ENCODE assay signal across 13 cellular contexts in genomic region chr11:63557548-63557947, GRCh38. TPM values are rescaled to one million over a fixed set of nuclear protein-coding genes. Genes with fewer than 3 reads are reported as not detected.
DNase-seq lines count a peak whose midpoint lies in the region; ATAC-seq and TF ChIP-seq lines count a peak whose summit lies in the region.
"Had no signal": no experiment of that assay in that cellular context is flagged by ENCODE, and none has a peak within 500 bp of the region (broad histone marks: within the 10 kb centered on the region; RNA-seq: fewer than 3 reads in every experiment).

No MANE protein-coding gene starts in this region.

- peak; percentile 28 for DNase-seq in right atrium auricular region (ENCODE audit: low spot score)
- DNase-seq in left cardiac atrium: no peak
- DNase-seq in colonic mucosa: peak; percentile 18
- peak; percentile 13 for DNase-seq in osteocyte (ENCODE audit: extremely low spot score, unreplicated experiment)
- no peak for DNase-seq in activated CD8-positive, alpha-beta memory T cell treated with anti-CD3 and anti-CD28 coated beads, Interleukin-2, amount 50 U/mL, for 48 hours
- DNase-seq: CD8-positive, alpha-beta memory T cell; DMS53; GF-D8 had no signal

- TF ChIP-seq CTCF in right atrium auricular region (IDR thresholded peaks at IDR 0.05) (no peak), colonic mucosa (IDR thresholded peaks at IDR 0.05) (no peak), osteocyte (IDR thresholded peaks at IDR 0.05) (no peak)

- no peak for ATAC-seq in left cardiac atrium
- no peak for ATAC-seq in GM21381 (IDR thresholded peaks at IDR 0.05; ENCODE audit: unreplicated experiment)
- ATAC-seq: A549, HCT116 had no signal

- H3K9ac ChIP-seq in colonic mucosa (ENCODE audit: low read depth in 2 of 2, low read length in 2 of 2): no peak overlapping the region

- no peak overlapping the region for H3K4me3 Mint-ChIP-seq in osteocyte (ENCODE audit: unreplicated experiment)
- H3K4me3 Mint-ChIP-seq: CD14-positive monocyte; CD8-positive, alpha-beta memory T cell had no signal

- H3K4me3 ChIP-seq in right atrium auricular region: no peak overlapping the region
- no peak overlapping the region for H3K4me3 ChIP-seq in colonic mucosa
- H3K4me3 ChIP-seq: A549 had no signal

- H3K9me3 ChIP-seq in right atrium auricular region (no peaks in the 10 kb centered on the region), colonic mucosa (no peaks in the 10 kb centered on the region)
- H3K9me3 ChIP-seq: A549 had no signal

- no peaks in the 10 kb centered on the region for H3K9me3 Mint-ChIP-seq in osteocyte (ENCODE audit: unreplicated experiment)
- H3K9me3 Mint-ChIP-seq: CD14-positive monocyte; CD8-positive, alpha-beta memory T cell had no signal

- H3K27me3 Mint-ChIP-seq in osteocyte (ENCODE audit: unreplicated experiment): peaks cover 38% of the 10 kb centered on the region

- H3K36me3 Mint-ChIP-seq in osteocyte (ENCODE audit: unreplicated experiment): no peaks in the 10 kb centered on the region
- H3K36me3 Mint-ChIP-seq: CD14-positive monocyte; CD8-positive, alpha-beta memory T cell had no signal

- H3K4me1 ChIP-seq in right atrium auricular region (peaks cover 0 to 5% of the 10 kb centered on the region in 2 donors), colonic mucosa (peaks cover 5% of the 10 kb centered on the region)

- H3K36me3 ChIP-seq in right atrium auricular region (no peaks in the 10 kb centered on the region), colonic mucosa (no peaks in the 10 kb centered on the region)

- H3K27ac ChIP-seq in right atrium auricular region (no peak overlapping the region), colonic mucosa (peak overlapping the region; percentile 50)
- H3K27ac ChIP-seq: A549 had no signal

- intact Hi-C loops in left cardiac atrium (cut with DNase I): no loop called here
- intact Hi-C loops in colonic mucosa (cut with DNase I): no loop called here

- no peaks in the 10 kb centered on the region for H3K4me1 Mint-ChIP-seq in osteocyte (ENCODE audit: unreplicated experiment)

- no peak overlapping the region for H3K27ac Mint-ChIP-seq in osteocyte (ENCODE audit: unreplicated experiment)
- H3K27ac Mint-ChIP-seq: CD14-positive monocyte had no signal

- H3K27me3 ChIP-seq in right atrium auricular region (no peaks in the 10 kb centered on the region), colonic mucosa (no peaks in the 10 kb centered on the region)

RNA-seq across cellular contexts. Expression of gene PLAAT2, which starts 5.6 kb away (rescaled TPM):
- total RNA-seq in right atrium auricular region (not detected), left cardiac atrium (under 1 TPM; 0.32 to 0.47 TPM), colonic mucosa (10 to 100 TPM in 1 of 2 donors, 1 to 10 TPM in 1; 1.9 to 11.1 TPM), osteocyte (not detected in 2 replicates)
- total RNA-seq: H4 had no signal

RNA-seq across cellular contexts. Expression of gene PLAAT4, which starts 20.9 kb away (rescaled TPM):
- total RNA-seq in right atrium auricular region (10 to 100 TPM; 11.3 to 18.2 TPM), left cardiac atrium (10 to 100 TPM; 11.3 to 16.6 TPM), colonic mucosa (10 to 100 TPM in 1 of 2 donors, 1 to 10 TPM in 1; 9.9 to 40.7 TPM), osteocyte (7.3 and 8.5 TPM in 2 replicates)

RNA-seq across cellular contexts. Expression of gene LGALS12, which starts 51.7 kb away (rescaled TPM):
- 1 to 10 TPM in 1 of 2 donors, not detected in 1; 2.9 TPM for total RNA-seq in right atrium auricular region
- total RNA-seq in left cardiac atrium: 10 to 100 TPM; 22.0 to 32.1 TPM
- total RNA-seq in colonic mucosa: under 1 TPM in 1 of 2 donors, not detected in 1; 0.24 TPM
- not detected in 2 replicates for total RNA-seq in osteocyte
- total RNA-seq: CD8-positive, alpha-beta memory T cell had no signal

RNA-seq across cellular contexts. Expression of gene PLAAT3, which starts 56.7 kb away (rescaled TPM):
- total RNA-seq in right atrium auricular region (100 to 1,000 TPM; 111 TPM), left cardiac atrium (100 to 1,000 TPM; 156 to 173 TPM), colonic mucosa (10 to 100 TPM in 1 of 2 donors, 1 to 10 TPM in 1; 3.8 to 13.2 TPM), osteocyte (19.0 and 20.0 TPM in 2 replicates)

Comparison
In these comparisons a context has a peak if more than half of its experiments do, and no peak if none do; other contexts are left out.
1. DNase-seq: peak in right atrium auricular region (single experiment), colonic mucosa (single experiment) and osteocyte (single experiment); none in left cardiac atrium (single experiment) and activated CD8-positive, alpha-beta memory T cell treated with anti-CD3 and anti-CD28 coated beads, Interleukin-2, amount 50 U/mL, for 48 hours (single experiment).
2. RNA of gene LGALS12, which starts 51.7 kb away (total RNA-seq): 22.0 to 32.1 TPM in left cardiac atrium; 2.9 TPM in right atrium auricular region, 0.24 TPM in colonic mucosa and not detected in osteocyte; every median in the first group is over 4 times any median in the second.